ENCODE assay signal across 13 cellular contexts in the genomic region with DNA sequence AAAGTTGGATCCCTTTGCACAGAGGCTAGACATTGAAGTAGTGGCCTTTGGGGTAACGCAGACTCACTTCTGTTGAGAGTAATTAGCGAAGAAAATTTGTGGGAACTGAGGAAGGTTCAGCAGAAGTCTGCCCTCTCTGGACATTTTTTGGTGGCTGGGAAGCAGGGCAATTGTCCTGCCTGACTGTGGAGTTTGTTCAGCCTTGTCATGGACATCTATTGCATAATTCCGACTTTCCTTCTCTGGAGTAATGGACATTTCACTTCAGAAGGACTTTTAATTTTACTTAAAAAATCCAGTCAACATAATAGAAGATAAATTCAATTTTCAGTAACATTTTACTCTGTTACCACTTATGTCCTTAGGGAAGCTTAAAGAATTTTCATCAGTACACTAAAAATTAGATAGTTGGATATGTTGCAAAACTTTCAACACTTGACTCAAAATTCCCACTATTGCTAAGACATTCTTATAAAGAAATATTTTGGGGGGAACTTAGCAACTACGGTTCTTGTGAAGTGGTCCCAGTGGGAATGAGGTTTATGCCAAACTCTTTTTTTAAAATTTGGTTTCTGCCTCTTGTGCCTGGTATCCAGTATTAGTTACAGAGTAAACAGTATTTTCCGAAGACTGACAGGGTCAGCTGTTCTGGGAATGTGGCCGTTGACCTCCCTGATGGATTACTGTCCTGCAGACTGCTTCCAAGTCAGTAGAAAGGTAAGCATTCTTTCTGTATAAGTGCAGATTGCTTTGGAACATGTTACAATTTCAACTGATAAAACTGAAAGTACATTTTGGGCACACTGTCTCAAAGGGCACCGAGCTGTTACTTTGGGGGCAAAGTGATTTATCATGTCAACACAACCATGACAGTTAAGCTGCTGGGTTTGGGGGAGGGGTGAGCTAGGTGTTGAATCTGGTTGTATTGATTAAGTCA.
DNase-seq lines count a peak whose midpoint lies in the region; ATAC-seq, FAIRE-seq and TF ChIP-seq lines count a peak whose summit lies in the region.
"Had no signal": no experiment of that assay in that cellular context is flagged by ENCODE, and none has a peak within 500 bp of the region (broad histone marks: within the 10 kb centered on the region; RNA-seq: fewer than 3 reads in every experiment).

No MANE protein-coding gene starts in this region.

- H4K91ac ChIP-seq in trophoblast cell (ENCODE audit: low read depth, low read length): no peak overlapping the region

- no peaks in the 10 kb centered on the region for H3K79me1 ChIP-seq in trophoblast cell (ENCODE audit: low read length)

- TF ChIP-seq POLR2A in A549 (IDR thresholded peaks at IDR 0.05; ENCODE audit: low read length) (no peak), heart left ventricle (IDR thresholded peaks at IDR 0.05) (no peak)

- H3K4ac ChIP-seq in trophoblast cell (ENCODE audit: low read depth, low read length): no peak overlapping the region

- H3K27ac ChIP-seq in A549 (no peak overlapping the region), Panc1 (ENCODE audit: low read length) (no peak overlapping the region), heart left ventricle (peak overlapping the region in 11 of 12 donors; percentile 29 to 76 (median 56)), trophoblast cell (ENCODE audit: low read depth, low read length) (no peak overlapping the region)
- H3K27ac ChIP-seq: sigmoid colon had no signal

- no peak overlapping the region for H4K8ac ChIP-seq in trophoblast cell (ENCODE audit: low read depth, low read length)

- TF ChIP-seq CTCF in A549 (IDR thresholded peaks at IDR 0.05) (no peak), Panc1 (IDR thresholded peaks at IDR 0.05) (no peak), heart left ventricle (IDR thresholded peaks at IDR 0.05) (peak in 2 of 12 donors; percentile 19 to 30), omental fat pad (IDR thresholded peaks at IDR 0.05) (no peak)

- H2BK12ac ChIP-seq in trophoblast cell (ENCODE audit: low read length): no peak overlapping the region

- CTCF ChIA-PET in A549 (lab: Yijun Ruan, JAX): no interaction called here
- CTCF ChIA-PET in Panc1 (lab: Charles Lee): no interaction called here

- DNase-seq in A549 (ENCODE audit: low read depth in 1 of 2, low spot score in 1 of 2) (no peak), Panc1 (ENCODE audit: low read depth, low spot score) (no peak), heart left ventricle (peak in 2 of 5 donors; percentile 34 to 51), omental fat pad (ENCODE audit: low spot score) (no peak), trophoblast cell (no peak), C1 segment of cervical spinal cord (lab: John Stamatoyannopoulos, UW) (no peak), G401 (ENCODE audit: low spot score) (no peak)
- DNase-seq: activated CD4-positive, alpha-beta T cell treated with anti-CD3 and anti-CD28 coated beads, Interleukin-2, amount 10 ng/mL, durations not matched to agents 24 days and 14 days; sigmoid colon; T-helper 17 cell had no signal

- H3K4me1 ChIP-seq in A549: no peaks in the 10 kb centered on the region
- no peaks in the 10 kb centered on the region for H3K4me1 ChIP-seq in Panc1 (ENCODE audit: control insufficient read depth, insufficient read depth, low read length)
- peaks cover 0 to 24% (median 9%) of the 10 kb centered on the region in 12 donors for H3K4me1 ChIP-seq in heart left ventricle
- peaks cover 0 to 9% of the 10 kb centered on the region in 2 experiments for H3K4me1 ChIP-seq in trophoblast cell (ENCODE audit: control insufficient read depth in 1 of 2, insufficient read depth in 2 of 2, low read length in 2 of 2)
- H3K4me1 ChIP-seq: sigmoid colon had no signal

- H2BK120ac ChIP-seq in trophoblast cell (ENCODE audit: insufficient read depth, low read length, poor library complexity): no peak overlapping the region

- no peak overlapping the region for H4K12ac ChIP-seq in trophoblast cell (ENCODE audit: low read depth, low read length)

- no peak overlapping the region for H2AK5ac ChIP-seq in trophoblast cell (ENCODE audit: low read length)

- no peaks in the 10 kb centered on the region for H3K79me2 ChIP-seq in trophoblast cell (ENCODE audit: control insufficient read depth, insufficient read depth, low read length, poor library complexity)

- no peak for FAIRE-seq in A549 (lab: Jason Lieb, UNC)
- FAIRE-seq: A204.1, endometrium had no signal

- H3K36me3 ChIP-seq in Panc1 (ENCODE audit: control insufficient read depth, insufficient read depth, low read length) (no peaks in the 10 kb centered on the region), heart left ventricle (no peaks in the 10 kb centered on the region), trophoblast cell (ENCODE audit: control insufficient read depth in 1 of 2, insufficient read depth in 2 of 2, low read length in 2 of 2) (no peaks in the 10 kb centered on the region)
- H3K36me3 ChIP-seq: sigmoid colon had no signal

- H3K27me3 ChIP-seq in Panc1 (ENCODE audit: control insufficient read depth, insufficient read depth, low read length) (no peaks in the 10 kb centered on the region; the same call in 1 of the 2 replicates), heart left ventricle (no peaks in the 10 kb centered on the region), trophoblast cell (ENCODE audit: insufficient read depth, low read length) (no peaks in the 10 kb centered on the region)
- H3K27me3 ChIP-seq: sigmoid colon had no signal

- H3K9me3 ChIP-seq in A549: no peaks in the 10 kb centered on the region
- no peaks in the 10 kb centered on the region for H3K9me3 ChIP-seq in Panc1 (ENCODE audit: control insufficient read depth, insufficient read depth, low read depth, low read length)
- H3K9me3 ChIP-seq in heart left ventricle: peaks cover 0 to 8% (median 0%) of the 10 kb centered on the region in 12 donors
- no peaks in the 10 kb centered on the region for H3K9me3 ChIP-seq in trophoblast cell (ENCODE audit: insufficient read depth, low read depth, low read length)
- H3K9me3 ChIP-seq: sigmoid colon had no signal

- no peak for TF ChIP-seq EP300 in A549 (IDR thresholded peaks at IDR 0.05)

- BruUV-seq in Panc1 (replicated peaks; lab: Mats Ljungman, UMichigan): no TSS peak

- 37% methylated on average over 7 of the region's 7 CpGs for WGBS in A549 (ENCODE audit: missing lambda C conversion rate)
- WGBS in heart left ventricle, 4 donors: 40 to 49% (median 42%) methylated on average over 7 of the region's 7 CpGs
- no CpG with 5 or more reads among the region's 7 CpGs for WGBS in trophoblast cell (ENCODE audit: extremely low coverage, insufficient coverage, insufficient read length)

- in situ Hi-C loops in Panc1 (cut with HindIII; ENCODE audit: low pct_unique_long_range_greater_than_20kb, low sequenced_read_pairs) (no loop called here), G401 (cut with HindIII; ENCODE audit: low sequenced_read_pairs) (no loop called here)

- no peak overlapping the region for H2BK5ac ChIP-seq in trophoblast cell (ENCODE audit: low read depth, low read length, poor library complexity)

- no peak for TF ChIP-seq RAD21 in A549 (conservative IDR thresholded peaks at IDR 0.05 in 1 of 2, IDR thresholded peaks at IDR 0.05 in 1 of 2)

- H3K4me2 ChIP-seq in A549: peak overlapping the region; percentile 53
- H3K4me2 ChIP-seq in trophoblast cell (ENCODE audit: low read length): no peak overlapping the region

- no peak overlapping the region for H3K9ac ChIP-seq in trophoblast cell (ENCODE audit: low read length)

- H3K14ac ChIP-seq in trophoblast cell (ENCODE audit: low read length): no peak overlapping the region

- no peak overlapping the region for H2AFZ ChIP-seq in trophoblast cell (ENCODE audit: insufficient read depth, low read length, poor library complexity)

- POLR2A ChIA-PET in A549 (lab: Yijun Ruan, JAX) (no interaction called here), Panc1 (lab: Charles Lee) (no interaction called here)

- H3K23ac ChIP-seq in trophoblast cell (ENCODE audit: low read length): no peak overlapping the region

- no peak overlapping the region for H3K18ac ChIP-seq in trophoblast cell (ENCODE audit: low read length)

- no peak for ATAC-seq in A549
- peak; percentile 45; the same call in 1 of the 2 replicates for ATAC-seq in Panc1
- ATAC-seq in heart left ventricle: peak; percentile 77 to 81 (median 80)
- peak; percentile 84 for ATAC-seq in omental fat pad (ENCODE audit: low FRiP score)
- ATAC-seq in GM21423 (IDR thresholded peaks at IDR 0.05; ENCODE audit: unreplicated experiment): no peak
- ATAC-seq: T-helper 17 cell had no signal

- H3K4me3 ChIP-seq in A549 (no peak overlapping the region), Panc1 (ENCODE audit: low read depth in 2 of 2, low read length in 2 of 2) (peak overlapping the region in 1 of 2 experiments; percentile 21; a peak in 2 of 4 replicates), heart left ventricle (peak overlapping the region in 8 of 12 donors; percentile 2 to 33 (median 16)), trophoblast cell (ENCODE audit: low read depth, low read length) (no peak overlapping the region)
- H3K4me3 ChIP-seq: sigmoid colon had no signal

- intact Hi-C loops in Panc1 (cut with micrococcal nuclease; ENCODE audit: unreplicated experiment) (no loop called here), heart left ventricle (cut with DNase I) (no loop called here)

TF ChIP-seq in A549, 52 proteins besides CTCF, POLR2A, EP300 and RAD21 (continues in another document):
- TF ChIP-seq, protein P1, sequence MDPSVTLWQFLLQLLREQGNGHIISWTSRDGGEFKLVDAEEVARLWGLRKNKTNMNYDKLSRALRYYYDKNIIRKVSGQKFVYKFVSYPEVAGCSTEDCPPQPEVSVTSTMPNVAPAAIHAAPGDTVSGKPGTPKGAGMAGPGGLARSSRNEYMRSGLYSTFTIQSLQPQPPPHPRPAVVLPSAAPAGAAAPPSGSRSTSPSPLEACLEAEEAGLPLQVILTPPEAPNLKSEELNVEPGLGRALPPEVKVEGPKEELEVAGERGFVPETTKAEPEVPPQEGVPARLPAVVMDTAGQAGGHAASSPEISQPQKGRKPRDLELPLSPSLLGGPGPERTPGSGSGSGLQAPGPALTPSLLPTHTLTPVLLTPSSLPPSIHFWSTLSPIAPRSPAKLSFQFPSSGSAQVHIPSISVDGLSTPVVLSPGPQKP (IDR thresholded peaks at IDR 0.05; ENCODE audit: low read depth, low read length): no peak
- TF ChIP-seq CEBPB (IDR thresholded peaks at IDR 0.05) (no peak), CBX2 (IDR thresholded peaks at IDR 0.05; ENCODE audit: borderline replicate concordance, low read depth) (no peak), TFCP2L1 (CRISPR knock-in tag; IDR thresholded peaks at IDR 0.05) (no peak), EHMT2 (IDR thresholded peaks at IDR 0.05; ENCODE audit: low read depth) (no peak)
- TF ChIP-seq, protein P2, sequence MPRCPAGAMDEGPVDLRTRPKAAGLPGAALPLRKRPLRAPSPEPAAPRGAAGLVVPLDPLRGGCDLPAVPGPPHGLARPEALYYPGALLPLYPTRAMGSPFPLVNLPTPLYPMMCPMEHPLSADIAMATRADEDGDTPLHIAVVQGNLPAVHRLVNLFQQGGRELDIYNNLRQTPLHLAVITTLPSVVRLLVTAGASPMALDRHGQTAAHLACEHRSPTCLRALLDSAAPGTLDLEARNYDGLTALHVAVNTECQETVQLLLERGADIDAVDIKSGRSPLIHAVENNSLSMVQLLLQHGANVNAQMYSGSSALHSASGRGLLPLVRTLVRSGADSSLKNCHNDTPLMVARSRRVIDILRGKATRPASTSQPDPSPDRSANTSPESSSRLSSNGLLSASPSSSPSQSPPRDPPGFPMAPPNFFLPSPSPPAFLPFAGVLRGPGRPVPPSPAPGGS (IDR thresholded peaks at IDR 0.05): no peak

Comparison
In these comparisons a context has a peak if more than half of its experiments do, and no peak if none do; other contexts are left out.
1. ATAC-seq: peak in Panc1 (single experiment), heart left ventricle (4 of 4) and omental fat pad (single experiment); none in A549 (0 of 2) and GM21423 (single experiment).
2. H3K27ac ChIP-seq: peak in heart left ventricle (11 of 12); none in A549 (0 of 2), Panc1 (single experiment) and trophoblast cell (single experiment).
3. H3K4me3 ChIP-seq: peak in heart left ventricle (8 of 12); none in A549 (single experiment) and trophoblast cell (single experiment).